In genomic region chr12:22046968-22047390, GRCh38 we compare ENCODE assay signal across 8 cellular contexts. TPM values are rescaled to one million over a fixed set of nuclear protein-coding genes. Genes with fewer than 3 reads are reported as not detected.
DNase-seq lines count a peak whose midpoint lies in the region; ATAC-seq and TF ChIP-seq lines count a peak whose summit lies in the region.

No MANE protein-coding gene starts in this region.

- H3K9me3 ChIP-seq in esophagus muscularis mucosa: no peaks in the 10 kb centered on the region

- DNase-seq in RWPE1 (ENCODE audit: low spot score) (no peak), esophagus muscularis mucosa (ENCODE audit: extremely low spot score) (no peak), NCI-H1694 (lab: John Stamatoyannopoulos, UW) (no peak), MV-4-11 (lab: John Stamatoyannopoulos, UW) (no peak)

- ATAC-seq in GM19351 (IDR thresholded peaks at IDR 0.05; ENCODE audit: unreplicated experiment) (peak; percentile 38), HG02571 (IDR thresholded peaks at IDR 0.05; ENCODE audit: unreplicated experiment) (no peak), GM18873 (IDR thresholded peaks at IDR 0.05; ENCODE audit: low FRiP score, unreplicated experiment) (no peak)

- H3K4me3 ChIP-seq in esophagus muscularis mucosa: peak overlapping the region; percentile 84 to 100 (median 92)
- H3K4me3 ChIP-seq in rectal smooth muscle tissue (ENCODE audit: low read length): peak overlapping the region; percentile 88

- POLR2A ChIA-PET in RWPE1 (lab: Yijun Ruan, JAX; ENCODE audit: low non-redundant PET): no interaction called here

- WGBS in esophagus muscularis mucosa: 20% methylated on average over 6 of the region's 6 CpGs

- H3K27me3 ChIP-seq in esophagus muscularis mucosa (no peaks in the 10 kb centered on the region), rectal smooth muscle tissue (ENCODE audit: control insufficient read depth, insufficient read depth, low read length) (no peaks in the 10 kb centered on the region)

- no peak for TF ChIP-seq POLR2A in esophagus muscularis mucosa (IDR thresholded peaks at IDR 0.05; ENCODE audit: low read depth)

- TF ChIP-seq EP300 in esophagus muscularis mucosa (IDR thresholded peaks at IDR 0.05): no peak

- TF ChIP-seq CTCF in RWPE1 (conservative IDR thresholded peaks at IDR 0.05; ENCODE audit: low read depth) (no peak), esophagus muscularis mucosa (IDR thresholded peaks at IDR 0.05) (no peak)

- H3K27ac ChIP-seq in RWPE1 (peak overlapping the region; percentile 86), esophagus muscularis mucosa (replicated peaks in 1 of 4) (peak overlapping the region; percentile 90 to 95 (median 92)), rectal smooth muscle tissue (ENCODE audit: low read depth, low read length) (peak overlapping the region; percentile 84)

- CTCF ChIA-PET in RWPE1 (lab: Yijun Ruan, JAX): interaction anchor here (0.6 kb wide), 1 partner anchor 522 kb away, joined by 3 read pairs; no protein-coding TSS in a partner anchor

- H3K9ac ChIP-seq in rectal smooth muscle tissue (ENCODE audit: low read length): peak overlapping the region; percentile 37

- H3K36me3 ChIP-seq in esophagus muscularis mucosa (peaks cover 0 to 7% (median 0%) of the 10 kb centered on the region in 4 donors), rectal smooth muscle tissue (ENCODE audit: control insufficient read depth, insufficient read depth, low read length) (no peaks in the 10 kb centered on the region)

- peaks cover 16 to 48% (median 47%) of the 10 kb centered on the region in 4 donors for H3K4me1 ChIP-seq in esophagus muscularis mucosa
- no peaks in the 10 kb centered on the region for H3K4me1 ChIP-seq in rectal smooth muscle tissue (ENCODE audit: control insufficient read depth, insufficient read depth, low read length)

- intact Hi-C loops in esophagus muscularis mucosa (cut with DNase I): no loop called here

RNA-seq across cellular contexts. Expression of gene CMAS, which starts 1.0 kb away (rescaled TPM):
- total RNA-seq in esophagus muscularis mucosa: 10 to 100 TPM; 23.2 to 37.0 (median 34.0) TPM
